In genomic region chr16:55835578-55835977, GRCh38 we compare ENCODE assay signal across 19 cellular contexts. TPM values are rescaled to one million over a fixed set of nuclear protein-coding genes. Genes with fewer than 3 reads are reported as not detected.
DNase-seq lines count a peak whose midpoint lies in the region; ATAC-seq and TF ChIP-seq lines count a peak whose summit lies in the region.
"Had no signal": no experiment of that assay in that cellular context is flagged by ENCODE, and none has a peak within 500 bp of the region (broad histone marks: within the 10 kb centered on the region; RNA-seq: fewer than 3 reads in every experiment).

No MANE protein-coding gene starts in this region.

- no peaks in the 10 kb centered on the region for H3K36me3 Mint-ChIP-seq in progenitor cell of endocrine pancreas (ENCODE audit: insufficient read depth)
- H3K36me3 Mint-ChIP-seq: activated naive CD4-positive, alpha-beta T cell treated with anti-CD3 and anti-CD28 coated beads, Interleukin-2, amount 10 ng/mL, durations not matched to agents 7 days and 5 days; immature natural killer cell had no signal

- CTCF ChIA-PET in HEK293 (lab: Yijun Ruan, JAX), result interaction anchor here (0.7 to 0.8 kb wide), 2 partner anchors 123 to 371 kb away, joined by 3 read pairs; no protein-coding TSS in a partner anchor

- H3K9me3 Mint-ChIP-seq in progenitor cell of endocrine pancreas (ENCODE audit: low read depth), result no peaks in the 10 kb centered on the region
- H3K9me3 Mint-ChIP-seq: activated naive CD4-positive, alpha-beta T cell treated with anti-CD3 and anti-CD28 coated beads, Interleukin-2, amount 10 ng/mL, durations not matched to agents 7 days and 5 days; effector memory CD8-positive, alpha-beta T cell; immature natural killer cell; stimulated activated naive CD8-positive, alpha-beta T cell treated with anti-CD3 and anti-CD28 coated beads, Interleukin-15, amount 100 ng/mL, for 72 hours had no signal

- TF ChIP-seq POLR2A in gastrocnemius medialis (IDR thresholded peaks at IDR 0.05), result no peak

- ATAC-seq in left cardiac atrium (peak; percentile 20 to 67), gastrocnemius medialis (peak; percentile 43 to 73), GM21390 (IDR thresholded peaks at IDR 0.05; ENCODE audit: unreplicated experiment) (no peak)
- ATAC-seq: effector memory CD8-positive, alpha-beta T cell; stimulated activated naive CD8-positive, alpha-beta T cell treated with anti-CD3 and anti-CD28 coated beads, Interleukin-15, amount 100 ng/mL, for 72 hours had no signal

- POLR2A ChIA-PET in HEK293 (lab: Yijun Ruan, JAX), result no interaction called here

- no peaks in the 10 kb centered on the region for H3K9me3 ChIP-seq in HEK293 (ENCODE audit: control insufficient read depth, insufficient read depth, low read depth, low read length)
- H3K9me3 ChIP-seq in gastrocnemius medialis, result no peaks in the 10 kb centered on the region
- H3K9me3 ChIP-seq: BLaER1, spleen had no signal

- no peak overlapping the region for H3K27ac Mint-ChIP-seq in progenitor cell of endocrine pancreas
- H3K27ac Mint-ChIP-seq: activated naive CD4-positive, alpha-beta T cell treated with anti-CD3 and anti-CD28 coated beads, Interleukin-2, amount 10 ng/mL, durations not matched to agents 7 days and 5 days; effector memory CD8-positive, alpha-beta T cell; immature natural killer cell had no signal

- peaks cover 22% of the 10 kb centered on the region for H3K27me3 Mint-ChIP-seq in progenitor cell of endocrine pancreas

- H3K4me3 ChIP-seq in HEK293 (ENCODE audit: low read depth, low read length), result no peak overlapping the region
- no peak overlapping the region for H3K4me3 ChIP-seq in gastrocnemius medialis
- H3K4me3 ChIP-seq: BLaER1, spleen had no signal

- H3K4me3 Mint-ChIP-seq in progenitor cell of endocrine pancreas (ENCODE audit: low read depth), result no peak overlapping the region
- H3K4me3 Mint-ChIP-seq: activated naive CD4-positive, alpha-beta T cell treated with anti-CD3 and anti-CD28 coated beads, Interleukin-2, amount 10 ng/mL, durations not matched to agents 7 days and 5 days; effector memory CD8-positive, alpha-beta T cell; immature natural killer cell; stimulated activated naive CD8-positive, alpha-beta T cell treated with anti-CD3 and anti-CD28 coated beads, Interleukin-15, amount 100 ng/mL, for 72 hours had no signal

- no peaks in the 10 kb centered on the region for H3K4me1 Mint-ChIP-seq in progenitor cell of endocrine pancreas (ENCODE audit: low read depth)
- H3K4me1 Mint-ChIP-seq: immature natural killer cell; stimulated activated naive CD8-positive, alpha-beta T cell treated with anti-CD3 and anti-CD28 coated beads, Interleukin-15, amount 100 ng/mL, for 72 hours had no signal

- H3K36me3 ChIP-seq in HEK293 (ENCODE audit: control insufficient read depth in 2 of 2, insufficient read depth in 1 of 2, low read length in 2 of 2) (no peaks in the 10 kb centered on the region), gastrocnemius medialis (no peaks in the 10 kb centered on the region)
- H3K36me3 ChIP-seq: BLaER1, spleen, WERI-Rb-1 had no signal

- no peaks in the 10 kb centered on the region for H3K4me1 ChIP-seq in HEK293 (ENCODE audit: control insufficient read depth, insufficient read depth, low read length)
- no peaks in the 10 kb centered on the region for H3K4me1 ChIP-seq in gastrocnemius medialis
- H3K4me1 ChIP-seq: BLaER1 had no signal

- in situ Hi-C loops in gastrocnemius medialis (cut with MboI; ENCODE audit: low sequenced_read_pairs in 4 of 4), result loop anchor here in 1 of 4 donors (25.0 kb wide), 1 partner anchor 373 kb away; no protein-coding TSS in a partner anchor

- H3K27ac ChIP-seq in HEK293 (ENCODE audit: extremely low read depth, low read depth, low read length) (no peak overlapping the region), gastrocnemius medialis (no peak overlapping the region)
- H3K27ac ChIP-seq: BLaER1, WERI-Rb-1 had no signal

- intact Hi-C loops in left cardiac atrium (cut with DNase I) (no loop called here), gastrocnemius medialis (cut with DNase I; ENCODE audit: low total_unique reads) (no loop called here)

- DNase-seq in SKM-1 (lab: John Stamatoyannopoulos, UW; ENCODE audit: unreplicated experiment), result peak; percentile 15
- DNase-seq in left cardiac atrium, result peak; percentile 56
- peak; percentile 52 to 69 for DNase-seq in gastrocnemius medialis
- DNase-seq in NCI-H510A (lab: John Stamatoyannopoulos, UW), result no peak
- no peak for DNase-seq in A172 (ENCODE audit: low spot score)
- no peak for DNase-seq in progenitor cell of endocrine pancreas (ENCODE audit: low spot score, unreplicated experiment)
- DNase-seq: activated naive CD4-positive, alpha-beta T cell treated with anti-CD3 and anti-CD28 coated beads, Interleukin-2, amount 10 ng/mL, durations not matched to agents 7 days and 5 days; effector memory CD8-positive, alpha-beta T cell; immature natural killer cell; NCI-H1092; occipital lobe; spleen; stimulated activated naive CD8-positive, alpha-beta T cell treated with anti-CD3 and anti-CD28 coated beads, Interleukin-15, amount 100 ng/mL, for 72 hours; WERI-Rb-1 had no signal

- no peak for TF ChIP-seq CTCF in HEK293 (tag by site-specific recombination; IDR thresholded peaks at IDR 0.05)
- TF ChIP-seq CTCF in gastrocnemius medialis (IDR thresholded peaks at IDR 0.05 in 4 of 5, conservative IDR thresholded peaks at IDR 0.05 in 1 of 5), result no peak
- no peak for TF ChIP-seq CTCF in progenitor cell of endocrine pancreas (IDR thresholded peaks at IDR 0.05; ENCODE audit: unreplicated experiment)

- no peaks in the 10 kb centered on the region for H3K27me3 ChIP-seq in gastrocnemius medialis
- H3K27me3 ChIP-seq: BLaER1 had no signal

TF ChIP-seq in HEK293, 187 proteins besides CTCF, POLR2A, EP300 and RAD21:
- TF ChIP-seq ZNF366 (tag by site-specific recombination; conservative IDR thresholded peaks at IDR 0.05) (peak; percentile 60; the same call in 1 of the 2 replicates), ZBTB48 (tag by site-specific recombination; IDR thresholded peaks at IDR 0.05) (no peak)

RNA-seq across cellular contexts. Expression of gene CES1, which starts 2.7 kb away (rescaled TPM):
- total RNA-seq in left cardiac atrium (100 to 1,000 TPM in 1 of 2 donors, 10 to 100 TPM in 1; 58.2 to 122 TPM), gastrocnemius medialis (1 to 10 TPM; 2.2 to 5.1 (median 3.1) TPM), progenitor cell of endocrine pancreas (not detected in 2 replicates)
- not detected in 2 replicates for total RNA-seq in A172 (2014; rRNA removed; shearing (Covaris generic))
- total RNA-seq: OCI-LY7 had no signal

RNA-seq across cellular contexts. Expression of gene CES5A, which starts 39.6 kb away (rescaled TPM):
- total RNA-seq in left cardiac atrium (under 1 TPM; 0.21 to 0.26 TPM), gastrocnemius medialis (not detected), progenitor cell of endocrine pancreas (not detected in 2 replicates)
- total RNA-seq in A172 (2014; rRNA removed; shearing (Covaris generic)), result not detected in 2 replicates
- total RNA-seq: mononuclear cell, OCI-LY7, spleen had no signal

Comparison
In these comparisons a context has a peak if more than half of its experiments do, and no peak if none do; other contexts are left out.
1. DNase-seq: peak in SKM-1 (single experiment), left cardiac atrium (single experiment) and gastrocnemius medialis (2 of 2); none in NCI-H510A (single experiment), A172 (single experiment) and progenitor cell of endocrine pancreas (single experiment).
2. RNA of gene CES1, which starts 2.7 kb away (total RNA-seq): 58.2 to 122 TPM in left cardiac atrium; 2.2 to 5.1 TPM in gastrocnemius medialis, not detected in progenitor cell of endocrine pancreas and not detected in A172; every median in the first group is over 4 times any median in the second.